1 cellular context compared by ENCODE assay signal in the genomic region with DNA sequence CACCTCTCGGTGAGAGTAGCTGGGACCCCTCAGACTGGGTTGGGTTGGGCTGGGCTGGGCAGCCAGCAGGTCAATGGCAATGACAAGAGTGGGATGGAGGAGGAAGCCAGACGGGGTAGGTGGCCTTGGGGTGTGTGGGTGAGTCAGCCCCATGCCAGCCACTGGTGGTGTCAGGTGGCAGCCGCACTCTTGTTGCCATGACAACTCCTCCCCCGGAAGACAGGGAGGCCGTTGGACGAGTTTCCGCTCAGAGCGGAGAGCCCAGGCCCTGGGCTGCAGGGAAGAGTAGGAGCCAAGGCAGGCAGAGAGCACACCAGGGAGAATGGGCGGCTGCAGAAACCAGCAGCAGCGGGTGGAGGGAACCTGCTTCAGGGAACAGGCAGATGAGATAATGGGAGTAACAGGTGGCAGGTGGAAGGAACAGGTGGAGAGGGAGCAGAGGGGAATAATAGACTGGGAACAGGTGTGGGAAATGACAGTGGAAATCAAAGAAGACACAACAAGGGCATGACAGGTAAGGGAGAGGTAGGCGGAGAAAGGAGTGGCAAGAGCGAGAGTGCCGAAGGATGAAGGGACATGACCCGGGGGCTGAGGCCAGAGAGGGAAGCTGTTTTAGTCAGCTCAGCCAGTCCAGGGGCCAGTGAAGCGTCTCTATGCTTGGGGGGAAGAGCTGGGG.
TF ChIP-seq lines count a peak whose summit lies in the region.

No MANE protein-coding gene starts in this region.

TF ChIP-seq in HepG2, 621 proteins besides CTCF, POLR2A, EP300 and RAD21 (continued from another document and continues in another):
- TF ChIP-seq ZNF430 (CRISPR knock-in tag; IDR thresholded peaks at IDR 0.05) (no peak), CEBPG (CRISPR knock-in tag; IDR thresholded peaks at IDR 0.05) (no peak), GATAD1 (CRISPR knock-in tag; IDR thresholded peaks at IDR 0.05) (peak; percentile 41; the same call in 1 of the 2 replicates), ZNF280D (CRISPR knock-in tag; IDR thresholded peaks at IDR 0.05) (no peak), SKI (IDR thresholded peaks at IDR 0.05; ENCODE audit: partially characterized antibody) (peak; percentile 59), ZNF563 (CRISPR knock-in tag; IDR thresholded peaks at IDR 0.05) (no peak), ESRRA (CRISPR knock-in tag; IDR thresholded peaks at IDR 0.05; ENCODE audit: low read depth) (no peak), MYNN (CRISPR knock-in tag; IDR thresholded peaks at IDR 0.05; ENCODE audit: low read depth) (no peak), ZSCAN25 (CRISPR knock-in tag; IDR thresholded peaks at IDR 0.05) (no peak), SNAPC2 (CRISPR knock-in tag; IDR thresholded peaks at IDR 0.05) (no peak), HES4 (CRISPR knock-in tag; IDR thresholded peaks at IDR 0.05; ENCODE audit: borderline replicate concordance) (no peak), ZBED4 (CRISPR knock-in tag; IDR thresholded peaks at IDR 0.05; ENCODE audit: borderline replicate concordance) (no peak), NFKB2 (CRISPR knock-in tag; IDR thresholded peaks at IDR 0.05; ENCODE audit: borderline replicate concordance) (no peak), HNRNPL (IDR thresholded peaks at IDR 0.05; ENCODE audit: low read depth, low read length) (peak; percentile 87), MTA3 (CRISPR knock-in tag; IDR thresholded peaks at IDR 0.05) (no peak), ZNF558 (CRISPR knock-in tag; IDR thresholded peaks at IDR 0.05; ENCODE audit: borderline replicate concordance) (no peak), ZNF274 (CRISPR knock-in tag; IDR thresholded peaks at IDR 0.05) (no peak), ASH2L (IDR thresholded peaks at IDR 0.05; ENCODE audit: insufficient read length, low read depth, low read length) (no peak), TAF15 (IDR thresholded peaks at IDR 0.05; ENCODE audit: low read depth, low read length, poor library complexity, severe bottlenecking) (no peak), STAT5B (CRISPR knock-in tag; IDR thresholded peaks at IDR 0.05) (no peak), XBP1 (CRISPR knock-in tag; IDR thresholded peaks at IDR 0.05) (no peak), ZNF776 (CRISPR knock-in tag; IDR thresholded peaks at IDR 0.05) (no peak), HNF4A (CRISPR knock-in tag; IDR thresholded peaks at IDR 0.05) (no peak), NR1H2 (CRISPR knock-in tag; IDR thresholded peaks at IDR 0.05; ENCODE audit: borderline replicate concordance, low read depth) (no peak), HDAC6 (IDR thresholded peaks at IDR 0.05; ENCODE audit: low read depth, low read length) (no peak), FOXO4 (CRISPR knock-in tag; conservative IDR thresholded peaks at IDR 0.05) (no peak), TMF1 (CRISPR knock-in tag; IDR thresholded peaks at IDR 0.05; ENCODE audit: low read depth) (no peak), FIP1L1 (IDR thresholded peaks at IDR 0.05; ENCODE audit: borderline replicate concordance, insufficient read depth, low read depth, low read length) (no peak), ZNF576 (CRISPR knock-in tag; IDR thresholded peaks at IDR 0.05) (no peak), ZNF30 (CRISPR knock-in tag; IDR thresholded peaks at IDR 0.05) (no peak), NR2C2 (CRISPR knock-in tag; IDR thresholded peaks at IDR 0.05; ENCODE audit: borderline replicate concordance) (no peak), ZNF703 (CRISPR knock-in tag; IDR thresholded peaks at IDR 0.05; ENCODE audit: borderline replicate concordance) (no peak), ZNF598 (CRISPR knock-in tag; IDR thresholded peaks at IDR 0.05; ENCODE audit: borderline replicate concordance) (no peak), SIN3A (IDR thresholded peaks at IDR 0.05; ENCODE audit: borderline replicate concordance, low read depth, low read length) (0 out of 2 replicates have a peak, but pooled peaks have one; percentile 38), KAT8 (CRISPR knock-in tag; IDR thresholded peaks at IDR 0.05) (peak; percentile 73; the same call in 1 of the 2 replicates), U2AF2 (IDR thresholded peaks at IDR 0.05; ENCODE audit: low read depth, low read length) (0 out of 2 replicates have a peak, but pooled peaks have one; percentile 76), EHMT2 (IDR thresholded peaks at IDR 0.05; ENCODE audit: borderline replicate concordance, low read depth, low read length) (no peak), ZNF839 (CRISPR knock-in tag; IDR thresholded peaks at IDR 0.05; ENCODE audit: borderline replicate concordance) (no peak), PAXIP1 (CRISPR knock-in tag; conservative IDR thresholded peaks at IDR 0.05) (peak; percentile 39), HOXA3 (CRISPR knock-in tag; IDR thresholded peaks at IDR 0.05) (no peak), TBP (CRISPR knock-in tag; IDR thresholded peaks at IDR 0.05) (no peak), JUNB (CRISPR knock-in tag; IDR thresholded peaks at IDR 0.05; ENCODE audit: borderline replicate concordance) (no peak), YY1 (IDR thresholded peaks at IDR 0.05; ENCODE audit: insufficient read depth, insufficient replicate concordance, low read depth, low read length) (no peak), PITX1 (CRISPR knock-in tag; IDR thresholded peaks at IDR 0.05) (no peak)
- TF ChIP-seq, protein P1, sequence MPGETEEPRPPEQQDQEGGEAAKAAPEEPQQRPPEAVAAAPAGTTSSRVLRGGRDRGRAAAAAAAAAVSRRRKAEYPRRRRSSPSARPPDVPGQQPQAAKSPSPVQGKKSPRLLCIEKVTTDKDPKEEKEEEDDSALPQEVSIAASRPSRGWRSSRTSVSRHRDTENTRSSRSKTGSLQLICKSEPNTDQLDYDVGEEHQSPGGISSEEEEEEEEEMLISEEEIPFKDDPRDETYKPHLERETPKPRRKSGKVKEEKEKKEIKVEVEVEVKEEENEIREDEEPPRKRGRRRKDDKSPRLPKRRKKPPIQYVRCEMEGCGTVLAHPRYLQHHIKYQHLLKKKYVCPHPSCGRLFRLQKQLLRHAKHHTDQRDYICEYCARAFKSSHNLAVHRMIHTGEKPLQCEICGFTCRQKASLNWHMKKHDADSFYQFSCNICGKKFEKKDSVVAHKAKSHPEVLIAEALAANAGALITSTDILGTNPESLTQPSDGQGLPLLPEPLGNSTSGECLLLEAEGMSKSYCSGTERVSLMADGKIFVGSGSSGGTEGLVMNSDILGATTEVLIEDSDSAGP (CRISPR knock-in tag; IDR thresholded peaks at IDR 0.05; ENCODE audit: borderline replicate concordance): no peak
- TF ChIP-seq, protein P2, sequence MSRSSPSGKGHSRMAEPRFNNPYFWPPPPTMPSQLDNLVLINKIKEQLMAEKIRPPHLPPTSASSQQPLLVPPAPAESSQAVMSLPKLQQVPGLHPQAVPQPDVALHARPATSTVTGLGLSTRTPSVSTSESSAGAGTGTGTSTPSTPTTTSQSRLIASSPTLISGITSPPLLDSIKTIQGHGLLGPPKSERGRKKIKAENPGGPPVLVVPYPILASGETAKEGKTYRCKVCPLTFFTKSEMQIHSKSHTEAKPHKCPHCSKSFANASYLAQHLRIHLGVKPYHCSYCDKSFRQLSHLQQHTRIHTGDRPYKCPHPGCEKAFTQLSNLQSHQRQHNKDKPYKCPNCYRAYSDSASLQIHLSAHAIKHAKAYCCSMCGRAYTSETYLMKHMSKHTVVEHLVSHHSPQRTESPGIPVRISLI (CRISPR knock-in tag; IDR thresholded peaks at IDR 0.05; ENCODE audit: borderline replicate concordance): no peak
- TF ChIP-seq, protein P3, sequence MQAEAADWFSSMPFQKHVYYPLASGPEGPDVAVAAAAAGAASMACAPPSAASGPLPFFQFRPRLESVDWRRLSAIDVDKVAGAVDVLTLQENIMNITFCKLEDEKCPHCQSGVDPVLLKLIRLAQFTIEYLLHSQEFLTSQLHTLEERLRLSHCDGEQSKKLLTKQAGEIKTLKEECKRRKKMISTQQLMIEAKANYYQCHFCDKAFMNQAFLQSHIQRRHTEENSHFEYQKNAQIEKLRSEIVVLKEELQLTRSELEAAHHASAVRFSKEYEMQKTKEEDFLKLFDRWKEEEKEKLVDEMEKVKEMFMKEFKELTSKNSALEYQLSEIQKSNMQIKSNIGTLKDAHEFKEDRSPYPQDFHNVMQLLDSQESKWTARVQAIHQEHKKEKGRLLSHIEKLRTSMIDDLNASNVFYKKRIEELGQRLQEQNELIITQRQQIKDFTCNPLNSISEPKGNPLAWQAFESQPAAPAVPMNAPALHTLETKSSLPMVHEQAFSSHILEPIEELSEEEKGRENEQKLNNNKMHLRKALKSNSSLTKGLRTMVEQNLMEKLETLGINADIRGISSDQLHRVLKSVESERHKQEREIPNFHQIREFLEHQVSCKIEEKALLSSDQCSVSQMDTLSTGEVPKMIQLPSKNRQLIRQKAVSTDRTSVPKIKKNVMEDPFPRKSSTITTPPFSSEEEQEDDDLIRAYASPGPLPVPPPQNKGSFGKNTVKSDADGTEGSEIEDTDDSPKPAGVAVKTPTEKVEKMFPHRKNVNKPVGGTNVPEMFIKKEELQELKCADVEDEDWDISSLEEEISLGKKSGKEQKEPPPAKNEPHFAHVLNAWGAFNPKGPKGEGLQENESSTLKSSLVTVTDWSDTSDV (CRISPR knock-in tag; IDR thresholded peaks at IDR 0.05): no peak
